ENCODE assay signal across 1 cellular context in genomic region chr14:102279688-102280348, GRCh38.
TF ChIP-seq lines count a peak whose summit lies in the region.

No MANE protein-coding gene starts in this region.

TF ChIP-seq in A549, 52 proteins besides CTCF, POLR2A, EP300 and RAD21 (continued from another document):
- no peak for TF ChIP-seq REST (IDR thresholded peaks at IDR 0.05)
- TF ChIP-seq MYC (IDR thresholded peaks at IDR 0.05; ENCODE audit: borderline replicate concordance, low read length): no peak
- no peak for TF ChIP-seq CHD4 (IDR thresholded peaks at IDR 0.05; ENCODE audit: borderline replicate concordance)
- TF ChIP-seq SREBF2 (IDR thresholded peaks at IDR 0.05): no peak
- TF ChIP-seq BCL3 (IDR thresholded peaks at IDR 0.05): 0 out of 3 replicates have a peak, but pooled peaks have one; percentile 58
- no peak for TF ChIP-seq HMGXB4 (CRISPR knock-in tag; IDR thresholded peaks at IDR 0.05; ENCODE audit: borderline replicate concordance)
- TF ChIP-seq NFE2L2 (conservative IDR thresholded peaks at IDR 0.05; ENCODE audit: low read length): no peak
- TF ChIP-seq FOSB (CRISPR knock-in tag; IDR thresholded peaks at IDR 0.05): no peak; the same call in 1 of the 2 replicates
- TF ChIP-seq ESRRA (IDR thresholded peaks at IDR 0.05; ENCODE audit: borderline replicate concordance, low read length): 0 out of 2 replicates have a peak, but pooled peaks have one; percentile 23
- TF ChIP-seq NPAS2 (CRISPR knock-in tag; IDR thresholded peaks at IDR 0.05; ENCODE audit: borderline replicate concordance): no peak
- no peak for TF ChIP-seq FOXS1 (CRISPR knock-in tag; IDR thresholded peaks at IDR 0.05)
- TF ChIP-seq JUN (IDR thresholded peaks at IDR 0.05): peak in 1 of 2 experiments; percentile 78; a peak in 4 of 5 replicates
- no peak for TF ChIP-seq POLR2AphosphoS2 (conservative IDR thresholded peaks at IDR 0.05; ENCODE audit: low read length)
- TF ChIP-seq JUNB (IDR thresholded peaks at IDR 0.05): peak; percentile 84
- TF ChIP-seq HEYL (CRISPR knock-in tag; IDR thresholded peaks at IDR 0.05): no peak
- no peak for TF ChIP-seq KDM1A (IDR thresholded peaks at IDR 0.05; ENCODE audit: low read depth)
- no peak for TF ChIP-seq RNF2 (IDR thresholded peaks at IDR 0.05; ENCODE audit: borderline replicate concordance, low read depth)
- TF ChIP-seq FOSL2 (IDR thresholded peaks at IDR 0.05): peak; percentile 61; the same call in 1 of the 2 replicates
- peak; percentile 89 for TF ChIP-seq FOSL2 (CRISPR knock-in tag; IDR thresholded peaks at IDR 0.05)
- TF ChIP-seq MAFK (IDR thresholded peaks at IDR 0.05; ENCODE audit: partially characterized antibody): peak; percentile 73
- no peak for TF ChIP-seq KDM5A (IDR thresholded peaks at IDR 0.05)
